ENCODE assay signal across 1 cellular context in the genomic region with DNA sequence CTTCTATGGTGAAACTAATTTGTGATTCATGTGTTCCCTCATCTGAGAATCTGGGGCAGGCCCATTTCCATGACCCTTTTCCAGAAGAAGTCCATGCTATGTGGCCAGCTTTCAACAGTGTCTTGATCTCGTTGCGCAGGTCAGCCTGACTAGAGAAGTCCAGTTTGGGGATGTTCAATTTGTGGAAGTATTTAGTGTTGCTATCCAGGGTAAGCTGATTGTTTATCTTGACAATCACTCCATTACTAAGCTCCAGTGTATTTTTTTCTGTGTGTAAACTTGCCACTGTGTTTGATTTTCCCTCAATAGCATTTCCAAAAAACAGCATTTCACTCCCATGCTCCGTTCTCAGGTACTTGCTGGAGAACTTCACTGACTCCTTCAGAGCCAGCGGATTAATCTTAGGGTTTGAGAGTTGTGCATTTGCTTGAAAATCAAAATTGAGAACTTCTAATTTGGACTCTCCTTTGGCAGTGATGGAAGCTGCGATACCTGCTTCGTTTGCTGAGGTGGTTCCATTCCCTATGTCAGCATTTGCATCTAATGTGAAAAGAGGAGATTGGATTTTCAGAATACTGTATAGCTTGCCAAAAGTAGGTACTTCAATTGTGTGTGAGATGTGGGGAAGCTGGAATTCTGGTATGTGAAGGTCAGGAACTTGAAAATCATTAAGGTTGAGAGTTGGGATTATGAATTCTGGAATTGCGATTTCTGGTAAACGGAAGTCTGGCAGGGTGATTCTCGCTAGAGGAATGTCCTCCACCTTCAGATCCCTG.
A peak's percentile ranks its signal among the peaks of the same experiment; 100 is the strongest.
TF ChIP-seq lines count a peak whose summit lies in the region.

No MANE protein-coding gene starts in this region.

TF ChIP-seq in HepG2, 621 proteins besides CTCF, POLR2A, EP300 and RAD21 (continued from another document and continues in another):
- TF ChIP-seq FOXP4 (CRISPR knock-in tag; IDR thresholded peaks at IDR 0.05) (no peak; the same call in 1 of the 2 replicates), HDAC6 (IDR thresholded peaks at IDR 0.05; ENCODE audit: low read depth, low read length) (no peak), KLF15 (CRISPR knock-in tag; IDR thresholded peaks at IDR 0.05; ENCODE audit: borderline replicate concordance) (no peak; the same call in 1 of the 2 replicates), MEF2D (CRISPR knock-in tag; IDR thresholded peaks at IDR 0.05) (0 out of 2 replicates have a peak, but pooled peaks have one; percentile 32), CEBPZ (IDR thresholded peaks at IDR 0.05; ENCODE audit: low read length) (no peak), ZBTB44 (CRISPR knock-in tag; IDR thresholded peaks at IDR 0.05) (no peak), FOXA1 (IDR thresholded peaks at IDR 0.05) (no peak), FOXA1 (CRISPR knock-in tag; IDR thresholded peaks at IDR 0.05) (no peak; the same call in 1 of the 2 replicates), NR2C2 (CRISPR knock-in tag; IDR thresholded peaks at IDR 0.05; ENCODE audit: borderline replicate concordance) (no peak), SP4 (CRISPR knock-in tag; IDR thresholded peaks at IDR 0.05) (no peak), IKZF1 (IDR thresholded peaks at IDR 0.05) (no peak), TAF15 (IDR thresholded peaks at IDR 0.05; ENCODE audit: low read depth, low read length, poor library complexity, severe bottlenecking) (no peak), FOXM1 (CRISPR knock-in tag; IDR thresholded peaks at IDR 0.05) (no peak), TCF7 (IDR thresholded peaks at IDR 0.05; ENCODE audit: low read depth) (no peak), ZNF549 (CRISPR knock-in tag; IDR thresholded peaks at IDR 0.05) (no peak), ZNF33B (CRISPR knock-in tag; IDR thresholded peaks at IDR 0.05) (no peak), ZNF136 (CRISPR knock-in tag; IDR thresholded peaks at IDR 0.05; ENCODE audit: low read depth) (no peak), SIX1 (CRISPR knock-in tag; IDR thresholded peaks at IDR 0.05; ENCODE audit: borderline replicate concordance) (no peak), ISX (CRISPR knock-in tag; conservative IDR thresholded peaks at IDR 0.05) (no peak), HNRNPUL1 (IDR thresholded peaks at IDR 0.05; ENCODE audit: low read depth, low read length) (no peak), ZNF101 (CRISPR knock-in tag; IDR thresholded peaks at IDR 0.05; ENCODE audit: borderline replicate concordance, low read depth) (0 out of 2 replicates have a peak, but pooled peaks have one; percentile 35), ZBTB3 (CRISPR knock-in tag; IDR thresholded peaks at IDR 0.05; ENCODE audit: borderline replicate concordance, low read depth) (peak; percentile 83), ZNF883 (CRISPR knock-in tag; IDR thresholded peaks at IDR 0.05; ENCODE audit: not compliant biosample characterization) (no peak), GFI1 (CRISPR knock-in tag; IDR thresholded peaks at IDR 0.05; ENCODE audit: borderline replicate concordance) (no peak), KDM3A (CRISPR knock-in tag; IDR thresholded peaks at IDR 0.05; ENCODE audit: low read depth) (no peak), ZSCAN30 (CRISPR knock-in tag; IDR thresholded peaks at IDR 0.05) (no peak), ARNT2 (CRISPR knock-in tag; IDR thresholded peaks at IDR 0.05; ENCODE audit: low read depth) (no peak), THYN1 (CRISPR knock-in tag; IDR thresholded peaks at IDR 0.05; ENCODE audit: borderline replicate concordance, low read depth) (no peak), TBX2 (CRISPR knock-in tag; IDR thresholded peaks at IDR 0.05; ENCODE audit: borderline replicate concordance) (peak; percentile 50), KLF11 (CRISPR knock-in tag; IDR thresholded peaks at IDR 0.05) (no peak), HNF4A (CRISPR knock-in tag; IDR thresholded peaks at IDR 0.05) (no peak), PHF20 (CRISPR knock-in tag; IDR thresholded peaks at IDR 0.05) (no peak), SOX6 (IDR thresholded peaks at IDR 0.05) (no peak), SOX6 (CRISPR knock-in tag; IDR thresholded peaks at IDR 0.05) (no peak; the same call in 1 of the 2 replicates), ZNF564 (CRISPR knock-in tag; IDR thresholded peaks at IDR 0.05) (no peak; the same call in 1 of the 2 replicates), ZNF468 (CRISPR knock-in tag; IDR thresholded peaks at IDR 0.05) (no peak), TBP (CRISPR knock-in tag; IDR thresholded peaks at IDR 0.05) (no peak), KDM4B (CRISPR knock-in tag; IDR thresholded peaks at IDR 0.05) (no peak), ZC3H13 (CRISPR knock-in tag; IDR thresholded peaks at IDR 0.05) (peak; percentile 98), ZNF34 (CRISPR knock-in tag; IDR thresholded peaks at IDR 0.05; ENCODE audit: borderline replicate concordance) (0 out of 2 replicates have a peak, but pooled peaks have one; percentile 30), ZBTB42 (CRISPR knock-in tag; IDR thresholded peaks at IDR 0.05) (no peak), MEIS1 (CRISPR knock-in tag; IDR thresholded peaks at IDR 0.05; ENCODE audit: borderline replicate concordance) (0 out of 2 replicates have a peak, but pooled peaks have one; percentile 29)
- TF ChIP-seq, protein P1, sequence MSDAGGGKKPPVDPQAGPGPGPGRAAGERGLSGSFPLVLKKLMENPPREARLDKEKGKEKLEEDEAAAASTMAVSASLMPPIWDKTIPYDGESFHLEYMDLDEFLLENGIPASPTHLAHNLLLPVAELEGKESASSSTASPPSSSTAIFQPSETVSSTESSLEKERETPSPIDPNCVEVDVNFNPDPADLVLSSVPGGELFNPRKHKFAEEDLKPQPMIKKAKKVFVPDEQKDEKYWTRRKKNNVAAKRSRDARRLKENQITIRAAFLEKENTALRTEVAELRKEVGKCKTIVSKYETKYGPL (CRISPR knock-in tag; IDR thresholded peaks at IDR 0.05), result no peak
- TF ChIP-seq, protein P2, sequence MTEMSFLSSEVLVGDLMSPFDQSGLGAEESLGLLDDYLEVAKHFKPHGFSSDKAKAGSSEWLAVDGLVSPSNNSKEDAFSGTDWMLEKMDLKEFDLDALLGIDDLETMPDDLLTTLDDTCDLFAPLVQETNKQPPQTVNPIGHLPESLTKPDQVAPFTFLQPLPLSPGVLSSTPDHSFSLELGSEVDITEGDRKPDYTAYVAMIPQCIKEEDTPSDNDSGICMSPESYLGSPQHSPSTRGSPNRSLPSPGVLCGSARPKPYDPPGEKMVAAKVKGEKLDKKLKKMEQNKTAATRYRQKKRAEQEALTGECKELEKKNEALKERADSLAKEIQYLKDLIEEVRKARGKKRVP (CRISPR knock-in tag; IDR thresholded peaks at IDR 0.05), result peak in 1 of 2 experiments; percentile 61; a peak in 1 of 4 replicates
- TF ChIP-seq, protein P3, sequence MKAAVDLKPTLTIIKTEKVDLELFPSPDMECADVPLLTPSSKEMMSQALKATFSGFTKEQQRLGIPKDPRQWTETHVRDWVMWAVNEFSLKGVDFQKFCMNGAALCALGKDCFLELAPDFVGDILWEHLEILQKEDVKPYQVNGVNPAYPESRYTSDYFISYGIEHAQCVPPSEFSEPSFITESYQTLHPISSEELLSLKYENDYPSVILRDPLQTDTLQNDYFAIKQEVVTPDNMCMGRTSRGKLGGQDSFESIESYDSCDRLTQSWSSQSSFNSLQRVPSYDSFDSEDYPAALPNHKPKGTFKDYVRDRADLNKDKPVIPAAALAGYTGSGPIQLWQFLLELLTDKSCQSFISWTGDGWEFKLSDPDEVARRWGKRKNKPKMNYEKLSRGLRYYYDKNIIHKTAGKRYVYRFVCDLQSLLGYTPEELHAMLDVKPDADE (CRISPR knock-in tag; IDR thresholded peaks at IDR 0.05), result no peak
- TF ChIP-seq, protein P4, sequence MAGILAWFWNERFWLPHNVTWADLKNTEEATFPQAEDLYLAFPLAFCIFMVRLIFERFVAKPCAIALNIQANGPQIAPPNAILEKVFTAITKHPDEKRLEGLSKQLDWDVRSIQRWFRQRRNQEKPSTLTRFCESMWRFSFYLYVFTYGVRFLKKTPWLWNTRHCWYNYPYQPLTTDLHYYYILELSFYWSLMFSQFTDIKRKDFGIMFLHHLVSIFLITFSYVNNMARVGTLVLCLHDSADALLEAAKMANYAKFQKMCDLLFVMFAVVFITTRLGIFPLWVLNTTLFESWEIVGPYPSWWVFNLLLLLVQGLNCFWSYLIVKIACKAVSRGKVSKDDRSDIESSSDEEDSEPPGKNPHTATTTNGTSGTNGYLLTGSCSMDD (CRISPR knock-in tag; IDR thresholded peaks at IDR 0.05), result no peak
